ENCODE assay signal across 14 cellular contexts in genomic region chr2:238487134-238487533, GRCh38.
DNase-seq lines count a peak whose midpoint lies in the region; ATAC-seq and TF ChIP-seq lines count a peak whose summit lies in the region.
"Had no signal": no experiment of that assay in that cellular context is flagged by ENCODE, and none has a peak within 500 bp of the region (broad histone marks: within the 10 kb centered on the region; RNA-seq: fewer than 3 reads in every experiment).

No MANE protein-coding gene starts in this region.

- no peak overlapping the region for H3K27ac Mint-ChIP-seq in activated CD4-positive, alpha-beta T cell treated with anti-CD3 and anti-CD28 coated beads, Interleukin-2, amount 10 ng/mL, durations not matched to agents 7 days and 5 days
- no peak overlapping the region for H3K27ac Mint-ChIP-seq in activated CD4-positive, alpha-beta T cell treated with anti-CD3 and anti-CD28 coated beads, Interleukin-2, amount 10 ng/mL, durations not matched to agents 24 days and 14 days
- H3K27ac Mint-ChIP-seq: GM23338, IgD-negative memory B cell had no signal

- H3K79me1 ChIP-seq in neuronal stem cell (ENCODE audit: low read depth, low read length), result peaks cover 13% of the 10 kb centered on the region

- H4K91ac ChIP-seq in neuronal stem cell (ENCODE audit: low read depth, low read length, poor library complexity), result no peak overlapping the region

- H3K18ac ChIP-seq in neuronal stem cell (ENCODE audit: low read length), result no peak overlapping the region

- H2BK12ac ChIP-seq in neuronal stem cell (ENCODE audit: low read length), result peak overlapping the region; percentile 35

- peak; percentile 2 for DNase-seq in activated CD4-positive, alpha-beta T cell treated with anti-CD3 and anti-CD28 coated beads, Interleukin-2, amount 10 ng/mL, durations not matched to agents 7 days and 5 days
- DNase-seq in activated CD4-positive, alpha-beta T cell treated with anti-CD3 and anti-CD28 coated beads, Interleukin-2, amount 10 ng/mL, durations not matched to agents 24 days and 14 days, result no peak
- DNase-seq in dermis microvascular lymphatic vessel endothelial cell (ENCODE audit: low read depth in 2 of 2), result peak; percentile 17 to 29
- DNase-seq in neuronal stem cell (ENCODE audit: low spot score), result no peak
- DNase-seq in tibial artery, result no peak
- DNase-seq: DMS53, GF-D8, H7 had no signal

- H2AFZ ChIP-seq in neuronal stem cell (ENCODE audit: low read length), result no peak overlapping the region
- H2AFZ ChIP-seq: GM23338 had no signal

- H3K4me1 ChIP-seq in neuronal stem cell (ENCODE audit: control insufficient read depth in 2 of 2, insufficient read depth in 1 of 2, low read depth in 1 of 2, low read length in 2 of 2) (peaks cover 6 to 15% of the 10 kb centered on the region in 2 donors), tibial artery (peaks cover 0 to 8% (median 2%) of the 10 kb centered on the region in 4 donors)

- H3K4me3 ChIP-seq in neuronal stem cell (ENCODE audit: low read length in 2 of 2) (peak overlapping the region in 1 of 2 donors; percentile 78), tibial artery (no peak overlapping the region)
- H3K4me3 ChIP-seq: GM23338 had no signal

- H3K9me3 Mint-ChIP-seq in activated CD4-positive, alpha-beta T cell treated with anti-CD3 and anti-CD28 coated beads, Interleukin-2, amount 10 ng/mL, durations not matched to agents 7 days and 5 days, result no peaks in the 10 kb centered on the region
- no peaks in the 10 kb centered on the region for H3K9me3 Mint-ChIP-seq in activated CD4-positive, alpha-beta T cell treated with anti-CD3 and anti-CD28 coated beads, Interleukin-2, amount 10 ng/mL, durations not matched to agents 24 days and 14 days
- H3K9me3 Mint-ChIP-seq: CD8-positive, alpha-beta memory T cell; GM23338 had no signal

- CTCF ChIA-PET in activated CD4-positive, alpha-beta T cell treated with anti-CD3 and anti-CD28 coated beads, Interleukin-2, amount 10 ng/mL, durations not matched to agents 7 days and 5 days (lab: Charles Lee), result no interaction called here

- H3K27ac ChIP-seq in neuronal stem cell (replicated peaks; ENCODE audit: low read length), result no peak overlapping the region
- no peak overlapping the region for H3K27ac ChIP-seq in tibial artery
- H3K27ac ChIP-seq: 22Rv1 had no signal

- no peaks in the 10 kb centered on the region for H3K27me3 Mint-ChIP-seq in activated CD4-positive, alpha-beta T cell treated with anti-CD3 and anti-CD28 coated beads, Interleukin-2, amount 10 ng/mL, durations not matched to agents 7 days and 5 days
- H3K27me3 Mint-ChIP-seq in activated CD4-positive, alpha-beta T cell treated with anti-CD3 and anti-CD28 coated beads, Interleukin-2, amount 10 ng/mL, durations not matched to agents 24 days and 14 days, result no peaks in the 10 kb centered on the region

- H4K8ac ChIP-seq in neuronal stem cell (ENCODE audit: low read depth, low read length), result peak overlapping the region; percentile 33

- no peak overlapping the region for H2BK120ac ChIP-seq in neuronal stem cell (ENCODE audit: low read depth, low read length)

- no peaks in the 10 kb centered on the region for H3K4me1 Mint-ChIP-seq in activated CD4-positive, alpha-beta T cell treated with anti-CD3 and anti-CD28 coated beads, Interleukin-2, amount 10 ng/mL, durations not matched to agents 7 days and 5 days
- H3K4me1 Mint-ChIP-seq in activated CD4-positive, alpha-beta T cell treated with anti-CD3 and anti-CD28 coated beads, Interleukin-2, amount 10 ng/mL, durations not matched to agents 24 days and 14 days, result no peaks in the 10 kb centered on the region

- H3K4me2 ChIP-seq in neuronal stem cell (ENCODE audit: insufficient read depth, low read length, poor library complexity, severe bottlenecking), result no peak overlapping the region
- H3K4me2 ChIP-seq: GM23338 had no signal

- H3K9ac ChIP-seq in neuronal stem cell (ENCODE audit: low read depth, low read length, poor library complexity), result peak overlapping the region; percentile 73

- H2BK5ac ChIP-seq in neuronal stem cell (ENCODE audit: low read length), result no peak overlapping the region

- no peak for TF ChIP-seq CTCF in tibial artery (IDR thresholded peaks at IDR 0.05)

- WGBS in neuronal stem cell (ENCODE audit: extremely low coverage in 2 of 2, insufficient read length in 2 of 2, insufficient replicate concordance in 1 of 2), 2 donors, result no CpG with 5 or more reads among the region's 14 CpGs

- POLR2A ChIA-PET in activated CD4-positive, alpha-beta T cell treated with anti-CD3 and anti-CD28 coated beads, Interleukin-2, amount 10 ng/mL, durations not matched to agents 7 days and 5 days (lab: Charles Lee), result no interaction called here

- H3K36me3 Mint-ChIP-seq in activated CD4-positive, alpha-beta T cell treated with anti-CD3 and anti-CD28 coated beads, Interleukin-2, amount 10 ng/mL, durations not matched to agents 7 days and 5 days (ENCODE audit: low read depth), result no peaks in the 10 kb centered on the region
- no peaks in the 10 kb centered on the region for H3K36me3 Mint-ChIP-seq in activated CD4-positive, alpha-beta T cell treated with anti-CD3 and anti-CD28 coated beads, Interleukin-2, amount 10 ng/mL, durations not matched to agents 24 days and 14 days (ENCODE audit: low read depth)
- H3K36me3 Mint-ChIP-seq: CD8-positive, alpha-beta memory T cell had no signal

- no peak overlapping the region for H2AK5ac ChIP-seq in neuronal stem cell (ENCODE audit: low read depth, low read length)

- H2BK15ac ChIP-seq in neuronal stem cell (ENCODE audit: low read length), result no peak overlapping the region

- ATAC-seq in GM18873 (IDR thresholded peaks at IDR 0.05; ENCODE audit: low FRiP score, unreplicated experiment) (no peak), HG03439 (IDR thresholded peaks at IDR 0.05; ENCODE audit: unreplicated experiment) (no peak)
- ATAC-seq: GM23338 had no signal

- H3K9me3 ChIP-seq in neuronal stem cell (replicated peaks in 1 of 2; ENCODE audit: control insufficient read depth in 2 of 2, insufficient read depth in 1 of 2, low read depth in 1 of 2, low read length in 2 of 2) (peaks cover 0 to 23% of the 10 kb centered on the region in 2 donors), tibial artery (no peaks in the 10 kb centered on the region)

- no peak overlapping the region for H3K14ac ChIP-seq in neuronal stem cell (ENCODE audit: low read length)

- H3K23ac ChIP-seq in neuronal stem cell (ENCODE audit: low read depth, low read length, poor library complexity), result peak overlapping the region; percentile 92

- H3K36me3 ChIP-seq in neuronal stem cell (replicated peaks in 1 of 2; ENCODE audit: control insufficient read depth in 2 of 2, insufficient read depth in 2 of 2, low read length in 2 of 2), result peaks cover 0 to 8% of the 10 kb centered on the region in 2 donors
- no peaks in the 10 kb centered on the region for H3K36me3 ChIP-seq in tibial artery

- intact Hi-C loops in activated CD4-positive, alpha-beta T cell treated with anti-CD3 and anti-CD28 coated beads, Interleukin-2, amount 10 ng/mL, durations not matched to agents 24 days and 14 days (cut with micrococcal nuclease), result no loop called here
- intact Hi-C loops in tibial artery (cut with DNase I; ENCODE audit: low total_unique reads), result no loop called here

- H3K4ac ChIP-seq in neuronal stem cell (ENCODE audit: low read length), result no peak overlapping the region

- no peak overlapping the region for H3K4me3 Mint-ChIP-seq in activated CD4-positive, alpha-beta T cell treated with anti-CD3 and anti-CD28 coated beads, Interleukin-2, amount 10 ng/mL, durations not matched to agents 7 days and 5 days
- no peak overlapping the region for H3K4me3 Mint-ChIP-seq in activated CD4-positive, alpha-beta T cell treated with anti-CD3 and anti-CD28 coated beads, Interleukin-2, amount 10 ng/mL, durations not matched to agents 24 days and 14 days
- H3K4me3 Mint-ChIP-seq: CD8-positive, alpha-beta memory T cell; GM23338; IgD-negative memory B cell had no signal

- H3K27me3 ChIP-seq in neuronal stem cell (ENCODE audit: control insufficient read depth in 3 of 3, insufficient read depth in 3 of 3, low read depth in 1 of 3, low read length in 3 of 3) (peaks cover 0 to 16% (median 0%) of the 10 kb centered on the region in 3 experiments), tibial artery (no peaks in the 10 kb centered on the region)

Comparison
In these comparisons a context has a peak if more than half of its experiments do, and no peak if none do; other contexts are left out.
1. DNase-seq: peak in activated CD4-positive, alpha-beta T cell treated with anti-CD3 and anti-CD28 coated beads, Interleukin-2, amount 10 ng/mL, durations not matched to agents 7 days and 5 days (single experiment) and dermis microvascular lymphatic vessel endothelial cell (2 of 2); none in activated CD4-positive, alpha-beta T cell treated with anti-CD3 and anti-CD28 coated beads, Interleukin-2, amount 10 ng/mL, durations not matched to agents 24 days and 14 days (single experiment), neuronal stem cell (single experiment) and tibial artery (0 of 2).